In the genomic region with DNA sequence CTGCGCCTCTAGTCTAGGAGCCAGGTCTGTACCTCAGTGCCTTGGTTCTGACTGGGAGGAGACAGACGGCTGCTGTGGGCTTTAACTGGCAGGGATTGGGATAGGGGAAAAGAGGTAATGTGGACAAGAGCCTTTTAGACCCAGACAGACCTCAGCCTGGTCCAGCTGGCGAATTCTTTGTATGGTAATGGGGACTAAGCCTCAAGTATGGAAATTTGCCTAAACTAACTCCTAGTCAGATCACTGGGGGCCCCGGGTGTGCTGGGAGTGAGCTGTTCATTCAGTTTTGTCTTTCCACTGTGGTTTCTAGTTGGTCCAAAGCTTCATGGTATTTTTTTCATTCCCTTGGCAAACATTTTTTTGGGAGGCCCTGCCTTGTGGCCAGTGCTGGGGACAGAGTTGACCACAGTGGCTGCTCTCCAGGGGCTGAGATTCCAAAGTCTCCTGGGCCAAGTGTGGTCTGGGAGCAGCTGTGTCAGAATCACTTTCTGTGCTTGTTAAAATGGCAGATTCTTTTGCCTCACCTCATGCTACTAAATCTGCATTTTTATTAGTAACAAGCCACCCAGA, we compare ENCODE assay signal across 1 cellular context.
TF ChIP-seq lines count a peak whose summit lies in the region.

No MANE protein-coding gene starts in this region.

TF ChIP-seq in IMR-90, 13 proteins besides CTCF, POLR2A, EP300 and RAD21:
- TF ChIP-seq, protein P1, sequence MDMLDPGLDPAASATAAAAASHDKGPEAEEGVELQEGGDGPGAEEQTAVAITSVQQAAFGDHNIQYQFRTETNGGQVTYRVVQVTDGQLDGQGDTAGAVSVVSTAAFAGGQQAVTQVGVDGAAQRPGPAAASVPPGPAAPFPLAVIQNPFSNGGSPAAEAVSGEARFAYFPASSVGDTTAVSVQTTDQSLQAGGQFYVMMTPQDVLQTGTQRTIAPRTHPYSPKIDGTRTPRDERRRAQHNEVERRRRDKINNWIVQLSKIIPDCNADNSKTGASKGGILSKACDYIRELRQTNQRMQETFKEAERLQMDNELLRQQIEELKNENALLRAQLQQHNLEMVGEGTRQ (IDR thresholded peaks at IDR 0.05; ENCODE audit: low read depth, low read length), result no peak
- TF ChIP-seq NFE2L2 (IDR thresholded peaks at IDR 0.05; ENCODE audit: low read depth, low read length) (no peak), BHLHE40 (IDR thresholded peaks at IDR 0.05; ENCODE audit: low read depth, low read length) (no peak), CEBPB (IDR thresholded peaks at IDR 0.05; ENCODE audit: low read depth, low read length) (no peak), FOS (IDR thresholded peaks at IDR 0.05; ENCODE audit: low read depth, low read length) (no peak), CHD1 (IDR thresholded peaks at IDR 0.05; ENCODE audit: low read depth, low read length) (no peak), RCOR1 (IDR thresholded peaks at IDR 0.05; ENCODE audit: insufficient replicate concordance, low read length) (no peak)
TF ChIP-seq in IMR-90: peak in this region for 0.
